Comparison of ENCODE assay signal across 1 cellular context in genomic region chr5:41406424-41406823, GRCh38.
TF ChIP-seq lines count a peak whose summit lies in the region.

No MANE protein-coding gene starts in this region.

TF ChIP-seq in H1, 55 proteins besides CTCF, POLR2A, EP300 and RAD21:
- TF ChIP-seq SIN3A (conservative IDR thresholded peaks at IDR 0.05 in 1 of 2, IDR thresholded peaks at IDR 0.05 in 1 of 2; ENCODE audit: low read depth in 1 of 2, low read length in 2 of 2): no peak
- TF ChIP-seq EZH2 (IDR thresholded peaks at IDR 0.05; ENCODE audit: low read depth, low read length, severe bottlenecking): no peak
- no peak for TF ChIP-seq CBX5 (IDR thresholded peaks at IDR 0.05; ENCODE audit: low read depth, low read length)
- no peak for TF ChIP-seq MAFK (IDR thresholded peaks at IDR 0.05; ENCODE audit: low read depth, low read length)
- TF ChIP-seq E2F6 (IDR thresholded peaks at IDR 0.05): no peak
